In the genomic region with DNA sequence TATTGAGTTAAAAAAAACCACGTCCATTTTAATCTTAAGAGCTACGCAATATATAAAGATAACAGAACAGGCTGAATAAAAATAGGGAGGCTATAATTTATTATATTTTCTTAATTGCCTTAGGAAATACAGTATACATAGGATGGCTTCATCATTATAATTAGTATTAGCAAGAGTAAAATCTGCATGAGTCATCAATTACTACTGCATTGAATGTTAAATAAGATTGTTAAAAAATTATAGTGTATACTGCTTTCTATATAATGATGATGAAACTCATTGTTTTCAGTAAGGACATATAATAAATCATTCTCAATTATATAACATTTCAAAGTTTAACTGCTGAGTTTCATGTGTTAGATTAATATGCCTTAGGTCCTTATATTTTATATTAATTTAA, we compare ENCODE assay signal across 1 cellular context.
TF ChIP-seq lines count a peak whose summit lies in the region.

No MANE protein-coding gene starts in this region.

TF ChIP-seq in HepG2, 621 proteins besides CTCF, POLR2A, EP300 and RAD21 (continued from another document):
- TF ChIP-seq ZNF230 (CRISPR knock-in tag; IDR thresholded peaks at IDR 0.05) (no peak), MEIS2 (CRISPR knock-in tag; IDR thresholded peaks at IDR 0.05) (no peak), KLF12 (CRISPR knock-in tag; IDR thresholded peaks at IDR 0.05; ENCODE audit: borderline replicate concordance) (no peak), PPARG (CRISPR knock-in tag; conservative IDR thresholded peaks at IDR 0.05) (no peak)
- TF ChIP-seq, protein P1, sequence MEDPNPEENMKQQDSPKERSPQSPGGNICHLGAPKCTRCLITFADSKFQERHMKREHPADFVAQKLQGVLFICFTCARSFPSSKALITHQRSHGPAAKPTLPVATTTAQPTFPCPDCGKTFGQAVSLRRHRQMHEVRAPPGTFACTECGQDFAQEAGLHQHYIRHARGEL (CRISPR knock-in tag; IDR thresholded peaks at IDR 0.05) = no peak
- TF ChIP-seq, protein P2, sequence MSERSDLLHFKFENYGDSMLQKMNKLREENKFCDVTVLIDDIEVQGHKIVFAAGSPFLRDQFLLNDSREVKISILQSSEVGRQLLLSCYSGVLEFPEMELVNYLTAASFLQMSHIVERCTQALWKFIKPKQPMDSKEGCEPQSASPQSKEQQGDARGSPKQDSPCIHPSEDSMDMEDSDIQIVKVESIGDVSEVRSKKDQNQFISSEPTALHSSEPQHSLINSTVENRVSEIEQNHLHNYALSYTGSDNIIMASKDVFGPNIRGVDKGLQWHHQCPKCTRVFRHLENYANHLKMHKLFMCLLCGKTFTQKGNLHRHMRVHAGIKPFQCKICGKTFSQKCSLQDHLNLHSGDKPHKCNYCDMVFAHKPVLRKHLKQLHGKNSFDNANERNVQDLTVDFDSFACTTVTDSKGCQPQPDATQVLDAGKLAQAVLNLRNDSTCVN (CRISPR knock-in tag; IDR thresholded peaks at IDR 0.05; ENCODE audit: borderline replicate concordance) = no peak
- TF ChIP-seq, protein P3, sequence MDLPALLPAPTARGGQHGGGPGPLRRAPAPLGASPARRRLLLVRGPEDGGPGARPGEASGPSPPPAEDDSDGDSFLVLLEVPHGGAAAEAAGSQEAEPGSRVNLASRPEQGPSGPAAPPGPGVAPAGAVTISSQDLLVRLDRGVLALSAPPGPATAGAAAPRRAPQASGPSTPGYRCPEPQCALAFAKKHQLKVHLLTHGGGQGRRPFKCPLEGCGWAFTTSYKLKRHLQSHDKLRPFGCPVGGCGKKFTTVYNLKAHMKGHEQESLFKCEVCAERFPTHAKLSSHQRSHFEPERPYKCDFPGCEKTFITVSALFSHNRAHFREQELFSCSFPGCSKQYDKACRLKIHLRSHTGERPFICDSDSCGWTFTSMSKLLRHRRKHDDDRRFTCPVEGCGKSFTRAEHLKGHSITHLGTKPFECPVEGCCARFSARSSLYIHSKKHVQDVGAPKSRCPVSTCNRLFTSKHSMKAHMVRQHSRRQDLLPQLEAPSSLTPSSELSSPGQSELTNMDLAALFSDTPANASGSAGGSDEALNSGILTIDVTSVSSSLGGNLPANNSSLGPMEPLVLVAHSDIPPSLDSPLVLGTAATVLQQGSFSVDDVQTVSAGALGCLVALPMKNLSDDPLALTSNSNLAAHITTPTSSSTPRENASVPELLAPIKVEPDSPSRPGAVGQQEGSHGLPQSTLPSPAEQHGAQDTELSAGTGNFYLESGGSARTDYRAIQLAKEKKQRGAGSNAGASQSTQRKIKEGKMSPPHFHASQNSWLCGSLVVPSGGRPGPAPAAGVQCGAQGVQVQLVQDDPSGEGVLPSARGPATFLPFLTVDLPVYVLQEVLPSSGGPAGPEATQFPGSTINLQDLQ (CRISPR knock-in tag; IDR thresholded peaks at IDR 0.05) = no peak
TF ChIP-seq in HepG2: peak in this region for 2.
